In the genomic region with DNA sequence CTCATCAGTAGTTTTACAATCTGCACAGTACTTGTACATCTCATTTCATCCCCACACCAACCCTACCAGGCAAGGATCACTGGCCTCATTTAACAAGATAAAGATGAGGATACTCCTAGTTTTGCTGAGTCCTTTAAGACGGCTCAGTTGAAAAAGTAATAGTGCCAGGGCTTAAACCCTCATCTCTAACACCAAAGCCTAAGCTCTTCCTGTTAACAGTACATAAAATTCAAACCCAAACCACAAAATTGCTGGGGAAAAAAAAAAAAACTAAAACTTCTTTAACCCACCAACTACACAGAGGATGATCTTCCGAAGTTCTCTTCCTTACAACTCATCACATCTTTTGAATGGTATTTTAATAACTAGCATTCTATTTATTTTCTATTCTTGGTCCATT, we compare ENCODE assay signal across 1 cellular context.
TF ChIP-seq lines count a peak whose summit lies in the region.

No MANE protein-coding gene starts in this region.

TF ChIP-seq in liver, 16 proteins besides CTCF, POLR2A, EP300 and RAD21 (continued from another document):
- TF ChIP-seq RXRA (IDR thresholded peaks at IDR 0.05): no peak
- no peak for TF ChIP-seq FOXA1 (IDR thresholded peaks at IDR 0.05)
- no peak for TF ChIP-seq YY1 (IDR thresholded peaks at IDR 0.05)
